In genomic region chr6:18212231-18212630, GRCh38 we compare ENCODE assay signal across 1 cellular context.
A peak's percentile ranks its signal among the peaks of the same experiment; 100 is the strongest.
TF ChIP-seq lines count a peak whose summit lies in the region.

No MANE protein-coding gene starts in this region.

TF ChIP-seq in HepG2, 621 proteins besides CTCF, POLR2A, EP300 and RAD21:
- TF ChIP-seq ZHX2 (IDR thresholded peaks at IDR 0.05; ENCODE audit: low read depth) (no peak), ZHX2 (CRISPR knock-in tag; IDR thresholded peaks at IDR 0.05; ENCODE audit: borderline replicate concordance) (no peak), TAF1 (CRISPR knock-in tag; IDR thresholded peaks at IDR 0.05) (no peak), ZNF350 (CRISPR knock-in tag; IDR thresholded peaks at IDR 0.05; ENCODE audit: borderline replicate concordance, low read depth) (no peak), ZNF674 (CRISPR knock-in tag; IDR thresholded peaks at IDR 0.05; ENCODE audit: low read depth) (no peak), ZNF570 (CRISPR knock-in tag; IDR thresholded peaks at IDR 0.05; ENCODE audit: borderline replicate concordance) (no peak), MNT (IDR thresholded peaks at IDR 0.05) (peak; percentile 55), SALL1 (CRISPR knock-in tag; IDR thresholded peaks at IDR 0.05) (no peak)
- TF ChIP-seq, protein P1, sequence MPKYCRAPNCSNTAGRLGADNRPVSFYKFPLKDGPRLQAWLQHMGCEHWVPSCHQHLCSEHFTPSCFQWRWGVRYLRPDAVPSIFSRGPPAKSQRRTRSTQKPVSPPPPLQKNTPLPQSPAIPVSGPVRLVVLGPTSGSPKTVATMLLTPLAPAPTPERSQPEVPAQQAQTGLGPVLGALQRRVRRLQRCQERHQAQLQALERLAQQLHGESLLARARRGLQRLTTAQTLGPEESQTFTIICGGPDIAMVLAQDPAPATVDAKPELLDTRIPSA (CRISPR knock-in tag; IDR thresholded peaks at IDR 0.05; ENCODE audit: borderline replicate concordance), result no peak
